In genomic region chr11:99069831-99070444, GRCh38 we compare ENCODE assay signal across 8 cellular contexts. TPM values are rescaled to one million over a fixed set of nuclear protein-coding genes. Genes with fewer than 3 reads are reported as not detected.
DNase-seq lines count a peak whose midpoint lies in the region; ATAC-seq, FAIRE-seq and TF ChIP-seq lines count a peak whose summit lies in the region.

No MANE protein-coding gene starts in this region.

- H3K9me3 ChIP-seq in thymus (ENCODE audit: control insufficient read depth), result no peaks in the 10 kb centered on the region

- no peaks in the 10 kb centered on the region for H3K9me3 Mint-ChIP-seq in activated naive CD8-positive, alpha-beta T cell treated with anti-CD3 and anti-CD28 coated beads, Interleukin-2, amount 50 U/mL, for 24 hours

- no peaks in the 10 kb centered on the region for H3K36me3 Mint-ChIP-seq in activated naive CD8-positive, alpha-beta T cell treated with anti-CD3 and anti-CD28 coated beads, Interleukin-2, amount 50 U/mL, for 24 hours (ENCODE audit: low read depth)

- H3K4me3 Mint-ChIP-seq in activated naive CD8-positive, alpha-beta T cell treated with anti-CD3 and anti-CD28 coated beads, Interleukin-2, amount 50 U/mL, for 24 hours, result peak overlapping the region; percentile 74

- no peaks in the 10 kb centered on the region for H3K36me3 ChIP-seq in thymus (ENCODE audit: control insufficient read depth, insufficient read depth)

- ATAC-seq in activated naive CD8-positive, alpha-beta T cell treated with anti-CD3 and anti-CD28 coated beads, Interleukin-2, amount 50 U/mL, for 24 hours, result peak; percentile 24

- no peaks in the 10 kb centered on the region for H3K4me1 ChIP-seq in thymus (ENCODE audit: control insufficient read depth, insufficient read depth, low read length)

- no peak overlapping the region for H3K27ac Mint-ChIP-seq in activated naive CD8-positive, alpha-beta T cell treated with anti-CD3 and anti-CD28 coated beads, Interleukin-2, amount 50 U/mL, for 24 hours

- H3K27ac ChIP-seq in thymus (ENCODE audit: low read depth), result no peak overlapping the region

- peak; percentile 9 for FAIRE-seq in GM18507 (lab: Jason Lieb, UNC)

- no peaks in the 10 kb centered on the region for H3K27me3 Mint-ChIP-seq in activated naive CD8-positive, alpha-beta T cell treated with anti-CD3 and anti-CD28 coated beads, Interleukin-2, amount 50 U/mL, for 24 hours

- peak; percentile 71 for TF ChIP-seq CTCF in LNCaP clone FGC (IDR thresholded peaks at IDR 0.05; ENCODE audit: control insufficient read depth, extremely low read depth, insufficient read depth)

- H3K27me3 ChIP-seq in thymus (ENCODE audit: control insufficient read depth, insufficient read depth), result no peaks in the 10 kb centered on the region

- WGBS in thymus, result 12% methylated on average over 8 of the region's 8 CpGs

- H3K4me3 ChIP-seq in LNCaP clone FGC (ENCODE audit: low read depth, low read length) (peak overlapping the region; percentile 8; the same call in 1 of the 2 replicates), thymus (ENCODE audit: low read length) (peak overlapping the region; percentile 34)

- DNase-seq in GM18507 (ENCODE audit: extremely low spot score, insufficient read length, low read depth), result no peak
- DNase-seq in H4 (ENCODE audit: low spot score), result peak; percentile 27
- DNase-seq in LNCaP clone FGC (ENCODE audit: low read depth), result peak; percentile 6
- no peak for DNase-seq in activated naive CD8-positive, alpha-beta T cell treated with anti-CD3 and anti-CD28 coated beads, Interleukin-2, amount 50 U/mL, for 24 hours
- DNase-seq in kidney tubule cell (ENCODE audit: low spot score), result peak; percentile 16
- no peak for DNase-seq in NCI-H226
- no peak for DNase-seq in DMS114 treated with DMSO at 0.1 percent for 48 hours (lab: John Stamatoyannopoulos, UW; ENCODE audit: unreplicated experiment)

- peaks cover 3% of the 10 kb centered on the region for H3K4me1 Mint-ChIP-seq in activated naive CD8-positive, alpha-beta T cell treated with anti-CD3 and anti-CD28 coated beads, Interleukin-2, amount 50 U/mL, for 24 hours

RNA-seq across cellular contexts. Expression of gene CNTN5, which starts 49.2 kb away (rescaled TPM):
- total RNA-seq in H4 (2014; rRNA removed; shearing (Covaris generic)), result 3.8 TPM in 2 replicates
- polyA plus RNA-seq in thymus, result 0.07 TPM

Comparison
In these comparisons a context has a peak if more than half of its experiments do, and no peak if none do; other contexts are left out.
1. DNase-seq: peak in H4 (single experiment), LNCaP clone FGC (single experiment) and kidney tubule cell (single experiment); none in GM18507 (single experiment), activated naive CD8-positive, alpha-beta T cell treated with anti-CD3 and anti-CD28 coated beads, Interleukin-2, amount 50 U/mL, for 24 hours (single experiment), NCI-H226 (single experiment) and DMS114 treated with DMSO at 0.1 percent for 48 hours (single experiment).